ENCODE assay signal across 14 cellular contexts in the genomic region with DNA sequence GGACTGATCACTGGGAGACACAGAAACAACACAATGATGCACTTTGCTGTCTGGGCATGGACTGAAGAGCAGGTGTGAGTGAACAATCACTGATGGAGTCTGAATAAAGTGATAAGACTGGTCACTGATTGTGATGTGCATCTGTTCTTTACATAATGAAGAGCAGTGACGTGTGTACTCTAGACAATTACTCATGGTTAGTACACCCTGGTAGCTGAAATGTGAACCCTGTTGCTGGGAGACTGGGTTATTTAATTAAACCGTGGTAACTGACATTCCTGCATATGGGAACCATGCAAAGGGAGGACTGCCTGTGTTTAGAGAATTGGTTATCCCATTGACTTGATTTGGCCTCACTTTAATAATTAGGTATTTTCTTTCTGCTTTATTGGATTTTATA.
DNase-seq lines count a peak whose midpoint lies in the region; ATAC-seq and TF ChIP-seq lines count a peak whose summit lies in the region.
"Had no signal": no experiment of that assay in that cellular context is flagged by ENCODE, and none has a peak within 500 bp of the region (broad histone marks: within the 10 kb centered on the region; RNA-seq: fewer than 3 reads in every experiment).

No MANE protein-coding gene starts in this region.

- no peak overlapping the region for H3K4me3 Mint-ChIP-seq in endodermal cell
- H3K4me3 Mint-ChIP-seq: activated CD8-positive, alpha-beta T cell treated with anti-CD3 and anti-CD28 coated beads for 36 hours; activated naive CD4-positive, alpha-beta T cell treated with anti-CD3 and anti-CD28 coated beads, Interleukin-2, amount 50 U/mL, for 24 hours; B cell; effector memory CD8-positive, alpha-beta T cell had no signal

- H3K4me1 ChIP-seq in fibroblast of lung (ENCODE audit: control insufficient read depth, extremely low read depth, insufficient read depth, low read length) (no peaks in the 10 kb centered on the region), endodermal cell (ENCODE audit: control insufficient read depth, insufficient read depth, low read length) (no peaks in the 10 kb centered on the region)
- H3K4me1 ChIP-seq: tibial nerve had no signal

- no peak overlapping the region for H2AFZ ChIP-seq in fibroblast of lung (ENCODE audit: low read length)

- H3K27me3 ChIP-seq in fibroblast of lung (ENCODE audit: control insufficient read depth, insufficient read depth, low read length) (no peaks in the 10 kb centered on the region), endodermal cell (ENCODE audit: control insufficient read depth, insufficient read depth, low read length, poor library complexity, severe bottlenecking) (no peaks in the 10 kb centered on the region)
- H3K27me3 ChIP-seq: tibial nerve had no signal

- ATAC-seq in HG02840 (IDR thresholded peaks at IDR 0.05; ENCODE audit: low FRiP score, unreplicated experiment) = no peak
- no peak for ATAC-seq in HG03354 (IDR thresholded peaks at IDR 0.05; ENCODE audit: poor library complexity, severe bottlenecking, unreplicated experiment)
- ATAC-seq: activated CD8-positive, alpha-beta T cell treated with anti-CD3 and anti-CD28 coated beads for 36 hours; effector memory CD8-positive, alpha-beta T cell had no signal

- H3K4me3 ChIP-seq in HFF-Myc (replicated peaks; ENCODE audit: low read depth, low read length) (no peak overlapping the region), fibroblast of lung (replicated peaks in 1 of 4; ENCODE audit: control extremely low read depth in 1 of 4, insufficient read depth in 1 of 4, low read depth in 3 of 4, low read length in 4 of 4) (no peak overlapping the region), endodermal cell (ENCODE audit: low read length) (no peak overlapping the region)
- H3K4me3 ChIP-seq: tibial nerve had no signal

- no peak overlapping the region for H3K27ac Mint-ChIP-seq in endodermal cell
- H3K27ac Mint-ChIP-seq: activated CD8-positive, alpha-beta T cell treated with anti-CD3 and anti-CD28 coated beads for 36 hours; activated naive CD4-positive, alpha-beta T cell treated with anti-CD3 and anti-CD28 coated beads, Interleukin-2, amount 50 U/mL, for 24 hours; B cell; effector memory CD8-positive, alpha-beta T cell had no signal

- no peaks in the 10 kb centered on the region for H4K20me1 ChIP-seq in fibroblast of lung (ENCODE audit: control insufficient read depth, extremely low read depth, insufficient read depth, low read length)

- H3K4me1 Mint-ChIP-seq in endodermal cell = no peaks in the 10 kb centered on the region
- H3K4me1 Mint-ChIP-seq: activated naive CD4-positive, alpha-beta T cell treated with anti-CD3 and anti-CD28 coated beads, Interleukin-2, amount 50 U/mL, for 24 hours; B cell had no signal

- TF ChIP-seq CTCF in HFF-Myc (IDR thresholded peaks at IDR 0.05; ENCODE audit: low read depth, low read length, missing control alignments) (no peak), fibroblast of lung (conservative IDR thresholded peaks at IDR 0.05 in 1 of 2, IDR thresholded peaks at IDR 0.05 in 1 of 2; ENCODE audit: low read depth in 1 of 2, low read length in 2 of 2) (no peak), endodermal cell (conservative IDR thresholded peaks at IDR 0.05) (no peak)

- H3K9me3 Mint-ChIP-seq in endodermal cell = peaks cover 5% of the 10 kb centered on the region

- H3K36me3 ChIP-seq in fibroblast of lung (ENCODE audit: control insufficient read depth, insufficient read depth, low read length) = no peaks in the 10 kb centered on the region
- no peaks in the 10 kb centered on the region for H3K36me3 ChIP-seq in endodermal cell (ENCODE audit: control insufficient read depth, insufficient read depth, low read length)
- H3K36me3 ChIP-seq: tibial nerve had no signal

- DNase-seq in AG08396 (ENCODE audit: low spot score) (peak; percentile 44), HFF-Myc (ENCODE audit: extremely low read depth, low read depth) (peak; percentile 55), RKO (ENCODE audit: low spot score) (peak; percentile 73), fibroblast of lung (ENCODE audit: low read depth in 2 of 2) (peak; percentile 82 to 88), endodermal cell (no peak), retina (no peak)
- DNase-seq: activated CD8-positive, alpha-beta T cell treated with anti-CD3 and anti-CD28 coated beads for 36 hours; effector memory CD8-positive, alpha-beta T cell; GOT3 had no signal

- no peaks in the 10 kb centered on the region for H3K79me2 ChIP-seq in fibroblast of lung (ENCODE audit: control insufficient read depth, insufficient read depth, low read length)

- H3K36me3 Mint-ChIP-seq in endodermal cell (ENCODE audit: low read depth) = no peaks in the 10 kb centered on the region
- H3K36me3 Mint-ChIP-seq: activated naive CD4-positive, alpha-beta T cell treated with anti-CD3 and anti-CD28 coated beads, Interleukin-2, amount 50 U/mL, for 24 hours had no signal

- 51 to 69% methylated on average over 2 of the region's 2 CpGs for WGBS in endodermal cell (ENCODE audit: insufficient coverage in 1 of 2, insufficient read length in 1 of 2), 2 experiments

- H3K9me3 ChIP-seq in fibroblast of lung (ENCODE audit: control insufficient read depth, insufficient read depth, low read depth, low read length) = no peaks in the 10 kb centered on the region
- no peaks in the 10 kb centered on the region for H3K9me3 ChIP-seq in endodermal cell (ENCODE audit: control insufficient read depth, low read length)
- H3K9me3 ChIP-seq: tibial nerve had no signal

- H3K27ac ChIP-seq in fibroblast of lung (ENCODE audit: insufficient read depth, low read length) (no peak overlapping the region), endodermal cell (ENCODE audit: low read depth, low read length) (no peak overlapping the region)
- H3K27ac ChIP-seq: tibial nerve had no signal

- H3K27me3 Mint-ChIP-seq in endodermal cell (ENCODE audit: insufficient read depth) = no peaks in the 10 kb centered on the region
- H3K27me3 Mint-ChIP-seq: activated naive CD4-positive, alpha-beta T cell treated with anti-CD3 and anti-CD28 coated beads, Interleukin-2, amount 50 U/mL, for 24 hours; B cell; effector memory CD8-positive, alpha-beta T cell had no signal

- H3K4me2 ChIP-seq in fibroblast of lung (ENCODE audit: extremely low read depth, insufficient read depth, low read length) = no peak overlapping the region

- no peak overlapping the region for H3K9ac ChIP-seq in fibroblast of lung (ENCODE audit: insufficient read depth, low read length)
- H3K9ac ChIP-seq in endodermal cell (ENCODE audit: extremely low read depth, low read length, poor library complexity, severe bottlenecking) = no peak overlapping the region

Comparison
In these comparisons a context has a peak if more than half of its experiments do, and no peak if none do; other contexts are left out.
1. DNase-seq: peak in AG08396 (single experiment), HFF-Myc (single experiment), RKO (single experiment) and fibroblast of lung (2 of 2); none in endodermal cell (single experiment) and retina (single experiment).